Comparison of ENCODE assay signal across 8 cellular contexts in genomic region chr17:17641621-17642409, GRCh38. TPM values are rescaled to one million over a fixed set of nuclear protein-coding genes. Genes with fewer than 3 reads are reported as not detected.
A peak's percentile ranks its signal among the peaks of the same experiment; 100 is the strongest.
DNase-seq lines count a peak whose midpoint lies in the region; ATAC-seq, FAIRE-seq and TF ChIP-seq lines count a peak whose summit lies in the region.

No MANE protein-coding gene starts in this region.

- intact Hi-C loops in HepG2 (cut with micrococcal nuclease; ENCODE audit: unreplicated experiment): loop anchor here (1.0 to 2.0 kb wide), 3 partner anchors 71 to 286 kb away; partner anchors contain the start of gene RASD1

- H3K9ac ChIP-seq in HepG2 (ENCODE audit: insufficient read depth, low read depth, low read length): no peak overlapping the region

- H2AFZ ChIP-seq in HepG2 (ENCODE audit: low read length): no peak overlapping the region

- no peak overlapping the region for H3K27ac ChIP-seq in HepG2 (ENCODE audit: extremely low read length, insufficient read depth, low read length)

- peaks cover 0 to 5% of the 10 kb centered on the region in 2 experiments; a peak in 2 of 5 replicates for H3K27me3 ChIP-seq in HepG2 (ENCODE audit: control insufficient read depth in 1 of 2, insufficient read depth in 2 of 2, low read length in 2 of 2)

- in situ Hi-C loops in HepG2 (cut with HindIII; ENCODE audit: extremely low pct_ligation_motif_present, low pct_unique_long_range_greater_than_20kb): loop anchor here (5.0 to 10.0 kb wide), 2 partner anchors 137 to 285 kb away; no protein-coding TSS in a partner anchor

- POLR2A ChIA-PET in HepG2 (lab: Yijun Ruan, JAX): interaction anchor here (0.7 to 2.2 kb wide), 2 partner anchors 28 to 145 kb away, joined by 3 to 11 read pairs; partner anchors contain the start of gene RASD1

- 13% methylated on average over 12 of the region's 14 CpGs for WGBS in HepG2 (ENCODE audit: low lambda C conversion rate)

- 0 out of 2 replicates have a peak overlapping the region, but pooled peaks have one; percentile 9 for H3K4me2 ChIP-seq in HepG2 (ENCODE audit: low read depth, low read length)

- TF ChIP-seq POLR2A in HepG2 (IDR thresholded peaks at IDR 0.05; ENCODE audit: insufficient read depth in 1 of 2, low read depth in 2 of 2, low read length in 2 of 2): no peak

- BruUV-seq in HepG2 (replicated peaks; lab: Mats Ljungman, UMichigan): no TSS peak

- peak; percentile 97 for FAIRE-seq in HepG2 (lab: Jason Lieb, UNC)

- H3K4me1 ChIP-seq in HepG2 (ENCODE audit: insufficient read depth, low read length): peaks cover 13% of the 10 kb centered on the region

- CTCF ChIA-PET in HepG2 (lab: Yijun Ruan, JAX; ENCODE audit: low intra/inter-chr PET ratio, low total read pairs): interaction anchor here (1.3 to 3.2 kb wide), 3 partner anchors 145 to 286 kb away, joined by 4 to 45 read pairs (median 7); partner anchors contain the start of gene RASD1

- H3K36me3 ChIP-seq in HepG2 (replicated peaks in 1 of 2; ENCODE audit: control insufficient read depth in 1 of 2, insufficient read depth in 2 of 2, low read length in 2 of 2): no peaks in the 10 kb centered on the region

- DNase-seq in AML-193 (lab: John Stamatoyannopoulos, UW) (peak; percentile 22 to 23), HFF-Myc (ENCODE audit: extremely low read depth, low read depth) (peak; percentile 56), NCI-H524 treated with DMSO at 0.1 percent for 48 hours (lab: John Stamatoyannopoulos, UW) (peak; percentile 53), dedifferentiated amniotic fluid mesenchymal stem cell (ENCODE audit: extremely low spot score) (peak; percentile 67), HepG2 (ENCODE audit: low spot score) (peak; percentile 74)
- DNase-seq in activated CD4-positive, alpha-beta T cell treated with anti-CD3 and anti-CD28 coated beads for 48 hours: peak; percentile 87
- DNase-seq in stimulated activated CD4-positive, alpha-beta T cell treated with anti-CD3 and anti-CD28 coated beads, Interleukin-4, amount 100 ng/mL, for 4 hours: peak; percentile 69 to 76

- H3K9me3 ChIP-seq in HepG2 (ENCODE audit: low read length): no peaks in the 10 kb centered on the region

- H4K20me1 ChIP-seq in HepG2 (ENCODE audit: insufficient read depth, low read length): no peaks in the 10 kb centered on the region

- no peak overlapping the region for H3K4me3 ChIP-seq in HFF-Myc (replicated peaks; ENCODE audit: low read depth, low read length)
- no peak overlapping the region for H3K4me3 ChIP-seq in HepG2 (replicated peaks in 1 of 3; ENCODE audit: insufficient read depth in 1 of 3, low read depth in 2 of 3, low read length in 3 of 3)

- peak; percentile 89 for TF ChIP-seq RAD21 in HepG2 (CRISPR knock-in tag; IDR thresholded peaks at IDR 0.05)

- no peaks in the 10 kb centered on the region for H3K79me2 ChIP-seq in HepG2 (ENCODE audit: insufficient read depth, low read length)

- TF ChIP-seq EP300 in HepG2 (IDR thresholded peaks at IDR 0.05; ENCODE audit: low read depth in 2 of 2, low read length in 2 of 2) (no peak), HepG2 (CRISPR knock-in tag; IDR thresholded peaks at IDR 0.05; ENCODE audit: borderline replicate concordance) (no peak)

- ATAC-seq in HepG2 (peak; percentile 88), HG02884 (IDR thresholded peaks at IDR 0.05; ENCODE audit: unreplicated experiment) (no peak)

- peak; percentile 87 for TF ChIP-seq CTCF in HFF-Myc (IDR thresholded peaks at IDR 0.05; ENCODE audit: low read depth, low read length, missing control alignments)
- TF ChIP-seq CTCF in HepG2 (CRISPR knock-in tag; IDR thresholded peaks at IDR 0.05): peak; percentile 96

TF ChIP-seq in HepG2, 621 proteins besides CTCF, POLR2A, EP300 and RAD21 (continues in another document):
- TF ChIP-seq XRCC5 (optimal IDR thresholded peaks at IDR 0.05; ENCODE audit: low read length) (no peak), ZNF567 (CRISPR knock-in tag; IDR thresholded peaks at IDR 0.05; ENCODE audit: borderline replicate concordance) (no peak), ZNF335 (CRISPR knock-in tag; IDR thresholded peaks at IDR 0.05) (no peak), ZNF691 (CRISPR knock-in tag; IDR thresholded peaks at IDR 0.05; ENCODE audit: borderline replicate concordance, low read depth) (peak; percentile 34; the same call in 1 of the 2 replicates), ZNF280D (CRISPR knock-in tag; IDR thresholded peaks at IDR 0.05) (no peak), ZMYM4 (CRISPR knock-in tag; IDR thresholded peaks at IDR 0.05) (no peak), ZFP1 (CRISPR knock-in tag; IDR thresholded peaks at IDR 0.05) (no peak)

RNA-seq across cellular contexts. Expression of gene RAI1, which starts 39.4 kb away (rescaled TPM):
- 5.1 and 5.2 TPM in 2 replicates for total RNA-seq in HepG2 (2016; rRNA removed; fragmentation: Illumina TruSeq; extraction: Trizol)
- 2.6 and 3.4 TPM in 2 replicates for total RNA-seq in HepG2 (2016; cell fraction: cytosol; rRNA removed; fragmentation: Illumina TruSeq; extraction: Trizol; ENCODE audit: low read depth)
- total RNA-seq in HepG2 (2016; cell fraction: insoluble cytoplasmic fraction; rRNA removed; fragmentation: Illumina TruSeq; extraction: Trizol): 5.2 and 5.4 TPM in 2 replicates
- total RNA-seq in HepG2 (2016; cell fraction: membrane; rRNA removed; fragmentation: Illumina TruSeq; extraction: Trizol): 4.3 and 5.6 TPM in 2 replicates
- total RNA-seq in HepG2 (2016; cell fraction: nucleus; rRNA removed; fragmentation: Illumina TruSeq; extraction: Trizol): 7.2 and 9.2 TPM in 2 replicates
- 3.4 and 3.9 TPM in 2 replicates for polyA plus RNA-seq in HepG2 (2011; rRNA removed)
- 1.9 and 2.7 TPM in 2 replicates for polyA plus RNA-seq in HepG2 (2011; cell fraction: cytosol; rRNA removed)
- 15.5 and 22.7 TPM in 2 replicates for polyA plus RNA-seq in HepG2 (2011; cell fraction: nucleus; rRNA removed)
- 6.0 and 9.1 TPM in 2 replicates for polyA plus RNA-seq in HepG2 (2012)
- 3.8 and 4.7 TPM in 2 replicates for polyA plus RNA-seq in HepG2 (2016; cell fraction: cytosol; fragmentation: Illumina TruSeq; extraction: Trizol; ENCODE audit: low read depth)
- polyA plus RNA-seq in HepG2 (2016; cell fraction: insoluble cytoplasmic fraction; fragmentation: Illumina TruSeq; extraction: Trizol; ENCODE audit: low read depth): 8.3 and 10.1 TPM in 2 replicates
- polyA plus RNA-seq in HepG2 (2016; cell fraction: membrane; fragmentation: Illumina TruSeq; extraction: Trizol; ENCODE audit: low read depth): 5.1 and 5.2 TPM in 2 replicates
- polyA plus RNA-seq in HepG2 (2016; cell fraction: nucleus; fragmentation: Illumina TruSeq; extraction: Trizol; ENCODE audit: insufficient read depth, low read depth): 24.6 and 26.3 TPM in 2 replicates
- polyA minus RNA-seq in HepG2 (2011; rRNA and poly(A)+ RNA removed; ENCODE audit: low replicate concordance): 7.4 and 12.2 TPM in 2 replicates
- polyA minus RNA-seq in HepG2 (2011; cell fraction: cytosol; rRNA and poly(A)+ RNA removed): 6.2 and 6.7 TPM in 2 replicates
- 9.0 and 12.1 TPM in 2 replicates for polyA minus RNA-seq in HepG2 (2011; cell fraction: nucleus; rRNA and poly(A)+ RNA removed)

RNA-seq across cellular contexts. Expression of gene PEMT, which starts 50.3 kb away (rescaled TPM):
- total RNA-seq in HepG2 (2016; rRNA removed; fragmentation: Illumina TruSeq; extraction: Trizol): 16.4 and 31.7 TPM in 2 replicates
- 38.2 and 45.8 TPM in 2 replicates for total RNA-seq in HepG2 (2016; cell fraction: cytosol; rRNA removed; fragmentation: Illumina TruSeq; extraction: Trizol; ENCODE audit: low read depth)
- total RNA-seq in HepG2 (2016; cell fraction: insoluble cytoplasmic fraction; rRNA removed; fragmentation: Illumina TruSeq; extraction: Trizol): 16.3 and 32.5 TPM in 2 replicates
- total RNA-seq in HepG2 (2016; cell fraction: membrane; rRNA removed; fragmentation: Illumina TruSeq; extraction: Trizol): 31.0 and 42.8 TPM in 2 replicates
- total RNA-seq in HepG2 (2016; cell fraction: nucleus; rRNA removed; fragmentation: Illumina TruSeq; extraction: Trizol): 15.8 and 21.7 TPM in 2 replicates
- polyA plus RNA-seq in HepG2 (2011; rRNA removed): 43.6 and 61.4 TPM in 2 replicates
- polyA plus RNA-seq in HepG2 (2011; cell fraction: cytosol; rRNA removed): 54.3 and 73.8 TPM in 2 replicates
- polyA plus RNA-seq in HepG2 (2011; cell fraction: nucleus; rRNA removed): 36.9 and 41.0 TPM in 2 replicates
- polyA plus RNA-seq in HepG2 (2012): 38.0 and 42.3 TPM in 2 replicates
- 46.1 and 58.0 TPM in 2 replicates for polyA plus RNA-seq in HepG2 (2016; cell fraction: cytosol; fragmentation: Illumina TruSeq; extraction: Trizol; ENCODE audit: low read depth)
- 24.1 and 25.5 TPM in 2 replicates for polyA plus RNA-seq in HepG2 (2016; cell fraction: insoluble cytoplasmic fraction; fragmentation: Illumina TruSeq; extraction: Trizol; ENCODE audit: low read depth)
- 38.1 and 45.2 TPM in 2 replicates for polyA plus RNA-seq in HepG2 (2016; cell fraction: membrane; fragmentation: Illumina TruSeq; extraction: Trizol; ENCODE audit: low read depth)
- polyA plus RNA-seq in HepG2 (2016; cell fraction: nucleus; fragmentation: Illumina TruSeq; extraction: Trizol; ENCODE audit: insufficient read depth, low read depth): 39.8 and 40.0 TPM in 2 replicates
- 51.2 and 54.0 TPM in 2 replicates for polyA minus RNA-seq in HepG2 (2011; rRNA and poly(A)+ RNA removed; ENCODE audit: low replicate concordance)
- polyA minus RNA-seq in HepG2 (2011; cell fraction: cytosol; rRNA and poly(A)+ RNA removed): 20.3 and 22.0 TPM in 2 replicates
- polyA minus RNA-seq in HepG2 (2011; cell fraction: nucleus; rRNA and poly(A)+ RNA removed): 6.6 and 8.5 TPM in 2 replicates

Comparison
In these comparisons a context has a peak if more than half of its experiments do, and no peak if none do; other contexts are left out.
1. DNase-seq: peak in every context shown above with its lines; median percentile 87 in activated CD4-positive, alpha-beta T cell treated with anti-CD3 and anti-CD28 coated beads for 48 hours; 74 in HepG2; 72 in stimulated activated CD4-positive, alpha-beta T cell treated with anti-CD3 and anti-CD28 coated beads, Interleukin-4, amount 100 ng/mL, for 4 hours; 67 in dedifferentiated amniotic fluid mesenchymal stem cell; 56 in HFF-Myc; 53 in NCI-H524 treated with DMSO at 0.1 percent for 48 hours; 22 in AML-193.